In the genomic region with DNA sequence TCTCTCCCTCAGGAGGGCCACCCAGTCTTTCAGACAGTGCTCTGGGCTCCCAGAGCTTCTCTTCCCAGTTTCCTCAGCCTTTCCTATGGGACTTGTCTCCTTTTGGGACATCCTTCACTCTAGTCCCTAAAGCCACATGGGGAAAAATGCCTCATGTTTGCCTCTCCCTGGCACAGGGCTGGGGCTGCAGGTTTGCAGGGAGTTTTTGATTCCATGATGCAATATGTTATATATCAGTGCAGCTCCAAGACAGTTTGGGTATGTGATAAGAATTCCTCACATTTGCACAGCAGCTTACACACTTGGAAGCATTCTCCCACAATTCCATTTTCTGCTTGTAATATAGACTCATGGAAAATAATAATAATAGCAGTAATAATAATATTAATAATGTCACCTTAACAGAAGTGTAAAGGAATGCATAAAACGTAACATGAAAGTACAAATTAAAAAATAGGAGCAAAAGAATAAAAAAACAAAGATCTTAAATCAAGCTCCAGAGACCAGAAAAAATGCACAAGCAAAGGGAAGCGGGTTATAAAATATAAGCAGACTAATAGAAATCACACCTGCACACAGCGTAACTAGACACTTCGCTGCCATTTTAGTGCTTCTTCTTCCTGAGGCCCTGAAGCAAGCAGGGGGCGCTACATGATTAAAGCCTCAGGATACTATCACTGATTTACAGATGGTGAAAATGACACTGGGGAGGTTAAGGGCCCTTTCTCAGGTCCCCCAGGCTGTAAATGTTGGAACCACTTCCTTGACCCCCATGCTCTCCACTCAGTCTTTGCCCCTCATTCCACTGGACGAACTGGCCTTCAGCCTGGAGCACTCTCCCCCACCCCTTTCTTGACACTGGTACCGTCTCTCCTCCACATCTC, we compare ENCODE assay signal across 1 cellular context.
TF ChIP-seq lines count a peak whose summit lies in the region.

No MANE protein-coding gene starts in this region.

TF ChIP-seq in K562, 482 proteins besides CTCF, POLR2A, EP300 and RAD21 (continued from another document):
- TF ChIP-seq, protein P1, sequence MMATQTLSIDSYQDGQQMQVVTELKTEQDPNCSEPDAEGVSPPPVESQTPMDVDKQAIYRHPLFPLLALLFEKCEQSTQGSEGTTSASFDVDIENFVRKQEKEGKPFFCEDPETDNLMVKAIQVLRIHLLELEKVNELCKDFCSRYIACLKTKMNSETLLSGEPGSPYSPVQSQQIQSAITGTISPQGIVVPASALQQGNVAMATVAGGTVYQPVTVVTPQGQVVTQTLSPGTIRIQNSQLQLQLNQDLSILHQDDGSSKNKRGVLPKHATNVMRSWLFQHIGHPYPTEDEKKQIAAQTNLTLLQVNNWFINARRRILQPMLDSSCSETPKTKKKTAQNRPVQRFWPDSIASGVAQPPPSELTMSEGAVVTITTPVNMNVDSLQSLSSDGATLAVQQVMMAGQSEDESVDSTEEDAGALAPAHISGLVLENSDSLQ (IDR thresholded peaks at IDR 0.05) = peak; percentile 44; the same call in 1 of the 2 replicates
